1 cellular context compared by ENCODE assay signal in the genomic region with DNA sequence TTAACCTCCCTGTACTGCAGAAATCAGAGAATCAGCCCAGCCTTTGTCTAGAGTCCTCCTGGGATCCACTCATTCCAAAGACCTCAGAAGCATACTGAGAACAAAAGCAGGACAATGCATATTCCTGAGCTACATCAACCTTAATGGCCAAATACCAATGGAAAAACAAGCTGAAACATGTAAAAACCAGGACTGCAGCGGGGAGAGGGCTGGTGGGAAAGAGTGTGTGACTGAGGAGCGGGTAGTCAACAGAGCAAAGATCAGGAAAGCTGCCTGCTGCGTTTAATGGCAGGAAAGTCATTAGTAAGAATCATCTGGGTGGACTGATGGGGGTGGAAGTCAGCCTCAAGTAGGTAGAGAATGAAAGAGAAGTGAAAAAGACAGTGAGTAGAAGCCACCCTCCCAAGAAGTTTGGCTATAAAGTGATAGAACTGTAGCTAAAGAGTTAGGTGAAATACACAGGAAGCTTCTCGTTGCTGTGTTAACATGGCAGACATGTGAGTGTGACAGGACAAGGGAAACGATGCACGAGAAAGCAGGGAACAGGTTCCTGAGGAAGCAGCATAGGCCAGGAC.
TF ChIP-seq lines count a peak whose summit lies in the region.

No MANE protein-coding gene starts in this region.

TF ChIP-seq in HepG2, 621 proteins besides CTCF, POLR2A, EP300 and RAD21 (continued from another document):
- TF ChIP-seq, protein P1, sequence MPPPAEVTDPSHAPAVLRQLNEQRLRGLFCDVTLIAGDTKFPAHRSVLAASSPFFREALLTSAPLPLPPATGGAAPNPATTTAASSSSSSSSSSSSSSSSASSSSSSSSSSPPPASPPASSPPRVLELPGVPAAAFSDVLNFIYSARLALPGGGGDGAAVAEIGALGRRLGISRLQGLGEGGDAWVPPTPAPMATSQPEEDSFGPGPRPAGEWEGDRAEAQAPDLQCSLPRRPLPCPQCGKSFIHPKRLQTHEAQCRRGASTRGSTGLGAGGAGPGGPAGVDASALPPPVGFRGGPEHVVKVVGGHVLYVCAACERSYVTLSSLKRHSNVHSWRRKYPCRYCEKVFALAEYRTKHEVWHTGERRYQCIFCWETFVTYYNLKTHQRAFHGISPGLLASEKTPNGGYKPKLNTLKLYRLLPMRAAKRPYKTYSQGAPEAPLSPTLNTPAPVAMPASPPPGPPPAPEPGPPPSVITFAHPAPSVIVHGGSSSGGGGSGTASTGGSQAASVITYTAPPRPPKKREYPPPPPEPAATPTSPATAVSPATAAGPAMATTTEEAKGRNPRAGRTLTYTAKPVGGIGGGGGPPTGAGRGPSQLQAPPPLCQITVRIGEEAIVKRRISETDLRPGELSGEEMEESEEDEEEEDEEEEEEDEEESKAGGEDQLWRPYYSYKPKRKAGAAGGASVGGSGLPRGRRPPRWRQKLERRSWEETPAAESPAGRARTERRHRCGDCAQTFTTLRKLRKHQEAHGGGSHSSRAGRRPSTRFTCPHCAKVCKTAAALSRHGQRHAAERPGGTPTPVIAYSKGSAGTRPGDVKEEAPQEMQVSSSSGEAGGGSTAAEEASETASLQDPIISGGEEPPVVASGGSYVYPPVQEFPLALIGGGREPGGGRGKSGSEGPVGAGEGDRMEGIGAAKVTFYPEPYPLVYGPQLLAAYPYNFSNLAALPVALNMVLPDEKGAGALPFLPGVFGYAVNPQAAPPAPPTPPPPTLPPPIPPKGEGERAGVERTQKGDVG (CRISPR knock-in tag; IDR thresholded peaks at IDR 0.05; ENCODE audit: borderline replicate concordance) = 0 out of 2 replicates have a peak, but pooled peaks have one; percentile 45
- TF ChIP-seq, protein P2, sequence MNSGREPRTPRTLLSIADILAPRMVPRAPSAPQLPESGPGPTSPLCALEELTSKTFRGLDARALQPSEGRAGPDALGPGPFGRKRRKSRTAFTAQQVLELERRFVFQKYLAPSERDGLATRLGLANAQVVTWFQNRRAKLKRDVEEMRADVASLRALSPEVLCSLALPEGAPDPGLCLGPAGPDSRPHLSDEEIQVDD (CRISPR knock-in tag; IDR thresholded peaks at IDR 0.05; ENCODE audit: borderline replicate concordance) = no peak
- TF ChIP-seq ZC3H4 (CRISPR knock-in tag; IDR thresholded peaks at IDR 0.05; ENCODE audit: borderline replicate concordance) (no peak), MAFF (IDR thresholded peaks at IDR 0.05; ENCODE audit: low read depth, low read length) (no peak), SOX13 (IDR thresholded peaks at IDR 0.05) (no peak), SOX13 (CRISPR knock-in tag; conservative IDR thresholded peaks at IDR 0.05 in 1 of 2, IDR thresholded peaks at IDR 0.05 in 1 of 2) (peak in 1 of 2 experiments; percentile 15; a peak in 1 of 4 replicates), ZSCAN12 (CRISPR knock-in tag; IDR thresholded peaks at IDR 0.05) (no peak), SMARCE1 (IDR thresholded peaks at IDR 0.05; ENCODE audit: borderline replicate concordance) (no peak), MIXL1 (CRISPR knock-in tag; IDR thresholded peaks at IDR 0.05) (peak; percentile 21; the same call in 1 of the 2 replicates), KLF9 (CRISPR knock-in tag; IDR thresholded peaks at IDR 0.05; ENCODE audit: low read depth) (no peak), ZNF101 (CRISPR knock-in tag; IDR thresholded peaks at IDR 0.05; ENCODE audit: borderline replicate concordance, low read depth) (no peak), ZNF12 (CRISPR knock-in tag; IDR thresholded peaks at IDR 0.05) (no peak), EZH2 (conservative IDR thresholded peaks at IDR 0.05; ENCODE audit: low read depth, low read length) (no peak), ZNF253 (CRISPR knock-in tag; IDR thresholded peaks at IDR 0.05; ENCODE audit: borderline replicate concordance) (no peak), ZNF431 (CRISPR knock-in tag; IDR thresholded peaks at IDR 0.05; ENCODE audit: borderline replicate concordance, low read depth) (no peak), ZNF670 (CRISPR knock-in tag; IDR thresholded peaks at IDR 0.05; ENCODE audit: borderline replicate concordance) (no peak), KLF12 (CRISPR knock-in tag; IDR thresholded peaks at IDR 0.05; ENCODE audit: borderline replicate concordance) (no peak), ARID2 (CRISPR knock-in tag; IDR thresholded peaks at IDR 0.05; ENCODE audit: borderline replicate concordance) (no peak), ZNF205 (CRISPR knock-in tag; IDR thresholded peaks at IDR 0.05) (peak; percentile 93), BORCS8-MEF2B (CRISPR knock-in tag; IDR thresholded peaks at IDR 0.05) (no peak), ZBTB38 (CRISPR knock-in tag; IDR thresholded peaks at IDR 0.05) (peak; percentile 97), FOXA1 (IDR thresholded peaks at IDR 0.05) (no peak), FOXA1 (CRISPR knock-in tag; IDR thresholded peaks at IDR 0.05) (0 out of 2 replicates have a peak, but pooled peaks have one; percentile 4), ZNF326 (CRISPR knock-in tag; IDR thresholded peaks at IDR 0.05; ENCODE audit: borderline replicate concordance) (no peak), KAT7 (CRISPR knock-in tag; IDR thresholded peaks at IDR 0.05; ENCODE audit: borderline replicate concordance) (no peak), ZFP36 (IDR thresholded peaks at IDR 0.05; ENCODE audit: borderline replicate concordance, low read depth, low read length, partially characterized antibody) (no peak), TBX3 (IDR thresholded peaks at IDR 0.05; ENCODE audit: borderline replicate concordance) (no peak), ZNF703 (CRISPR knock-in tag; IDR thresholded peaks at IDR 0.05; ENCODE audit: borderline replicate concordance) (no peak), ZNF570 (CRISPR knock-in tag; IDR thresholded peaks at IDR 0.05; ENCODE audit: borderline replicate concordance) (no peak), ZNF567 (CRISPR knock-in tag; IDR thresholded peaks at IDR 0.05; ENCODE audit: borderline replicate concordance) (no peak), ZNF430 (CRISPR knock-in tag; IDR thresholded peaks at IDR 0.05) (0 out of 2 replicates have a peak, but pooled peaks have one; percentile 2)
- TF ChIP-seq, protein P3, sequence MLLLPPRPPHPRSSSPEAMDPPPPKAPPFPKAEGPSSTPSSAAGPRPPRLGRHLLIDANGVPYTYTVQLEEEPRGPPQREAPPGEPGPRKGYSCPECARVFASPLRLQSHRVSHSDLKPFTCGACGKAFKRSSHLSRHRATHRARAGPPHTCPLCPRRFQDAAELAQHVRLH (CRISPR knock-in tag; IDR thresholded peaks at IDR 0.05; ENCODE audit: borderline replicate concordance, low read depth) = no peak
- TF ChIP-seq, protein P4, sequence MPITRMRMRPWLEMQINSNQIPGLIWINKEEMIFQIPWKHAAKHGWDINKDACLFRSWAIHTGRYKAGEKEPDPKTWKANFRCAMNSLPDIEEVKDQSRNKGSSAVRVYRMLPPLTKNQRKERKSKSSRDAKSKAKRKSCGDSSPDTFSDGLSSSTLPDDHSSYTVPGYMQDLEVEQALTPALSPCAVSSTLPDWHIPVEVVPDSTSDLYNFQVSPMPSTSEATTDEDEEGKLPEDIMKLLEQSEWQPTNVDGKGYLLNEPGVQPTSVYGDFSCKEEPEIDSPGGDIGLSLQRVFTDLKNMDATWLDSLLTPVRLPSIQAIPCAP (CRISPR knock-in tag; IDR thresholded peaks at IDR 0.05; ENCODE audit: low read depth) = no peak
- TF ChIP-seq, protein P5, sequence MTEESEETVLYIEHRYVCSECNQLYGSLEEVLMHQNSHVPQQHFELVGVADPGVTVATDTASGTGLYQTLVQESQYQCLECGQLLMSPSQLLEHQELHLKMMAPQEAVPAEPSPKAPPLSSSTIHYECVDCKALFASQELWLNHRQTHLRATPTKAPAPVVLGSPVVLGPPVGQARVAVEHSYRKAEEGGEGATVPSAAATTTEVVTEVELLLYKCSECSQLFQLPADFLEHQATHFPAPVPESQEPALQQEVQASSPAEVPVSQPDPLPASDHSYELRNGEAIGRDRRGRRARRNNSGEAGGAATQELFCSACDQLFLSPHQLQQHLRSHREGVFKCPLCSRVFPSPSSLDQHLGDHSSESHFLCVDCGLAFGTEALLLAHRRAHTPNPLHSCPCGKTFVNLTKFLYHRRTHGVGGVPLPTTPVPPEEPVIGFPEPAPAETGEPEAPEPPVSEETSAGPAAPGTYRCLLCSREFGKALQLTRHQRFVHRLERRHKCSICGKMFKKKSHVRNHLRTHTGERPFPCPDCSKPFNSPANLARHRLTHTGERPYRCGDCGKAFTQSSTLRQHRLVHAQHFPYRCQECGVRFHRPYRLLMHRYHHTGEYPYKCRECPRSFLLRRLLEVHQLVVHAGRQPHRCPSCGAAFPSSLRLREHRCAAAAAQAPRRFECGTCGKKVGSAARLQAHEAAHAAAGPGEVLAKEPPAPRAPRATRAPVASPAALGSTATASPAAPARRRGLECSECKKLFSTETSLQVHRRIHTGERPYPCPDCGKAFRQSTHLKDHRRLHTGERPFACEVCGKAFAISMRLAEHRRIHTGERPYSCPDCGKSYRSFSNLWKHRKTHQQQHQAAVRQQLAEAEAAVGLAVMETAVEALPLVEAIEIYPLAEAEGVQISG (CRISPR knock-in tag; IDR thresholded peaks at IDR 0.05) = no peak
